1 cellular context compared by ENCODE assay signal in the genomic region with DNA sequence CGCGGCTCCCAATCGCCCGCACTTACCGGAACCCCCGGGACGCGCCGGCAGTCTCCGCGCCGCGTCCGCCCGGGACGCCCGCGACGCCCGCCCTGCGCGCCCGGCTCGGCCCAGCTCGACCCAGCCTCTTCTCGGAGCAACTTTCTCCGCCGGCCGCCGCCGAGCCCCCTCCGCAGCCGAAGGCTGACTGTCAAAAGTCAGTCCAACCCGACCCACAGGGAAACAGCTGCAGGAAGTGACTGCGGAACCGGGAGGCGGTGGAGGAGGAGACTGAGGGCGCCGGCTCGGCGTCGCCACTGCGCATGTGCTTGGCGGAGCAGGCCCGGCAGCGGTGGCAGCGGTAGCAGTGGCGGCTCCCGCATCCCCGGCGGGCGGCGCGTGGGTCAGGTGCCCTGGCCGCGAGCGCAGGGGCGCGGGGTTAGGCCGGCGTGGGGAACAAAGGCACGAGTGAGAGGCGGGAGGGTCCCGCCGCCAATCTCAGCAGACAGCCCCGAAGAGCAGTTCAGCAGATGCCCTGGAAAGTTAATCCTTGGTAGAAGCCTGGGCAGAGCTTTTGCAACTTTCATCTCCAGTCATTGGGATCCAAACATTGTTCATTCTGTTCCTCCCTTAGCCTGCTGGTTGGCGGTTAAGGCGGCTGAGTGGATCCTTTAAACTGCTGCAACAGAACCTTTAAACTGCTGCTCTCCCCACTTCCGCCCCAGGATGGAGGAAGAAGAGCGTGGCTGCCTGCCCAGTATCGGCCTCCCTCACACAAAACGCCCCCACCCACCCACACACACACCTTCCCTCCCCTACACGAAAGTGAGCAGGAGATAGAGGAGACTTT.
TF ChIP-seq lines count a peak whose summit lies in the region.

A gene with protein sequence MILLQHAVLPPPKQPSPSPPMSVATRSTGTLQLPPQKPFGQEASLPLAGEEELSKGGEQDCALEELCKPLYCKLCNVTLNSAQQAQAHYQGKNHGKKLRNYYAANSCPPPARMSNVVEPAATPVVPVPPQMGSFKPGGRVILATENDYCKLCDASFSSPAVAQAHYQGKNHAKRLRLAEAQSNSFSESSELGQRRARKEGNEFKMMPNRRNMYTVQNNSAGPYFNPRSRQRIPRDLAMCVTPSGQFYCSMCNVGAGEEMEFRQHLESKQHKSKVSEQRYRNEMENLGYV (minus strand): TSS at position 241 of the 829 bp plus-strand sequence. CDS start 4,057 bp downstream, outside the sequence.

TF ChIP-seq in HepG2, 621 proteins besides CTCF, POLR2A, EP300 and RAD21 (continued from another document and continues in another):
- TF ChIP-seq, protein P1, sequence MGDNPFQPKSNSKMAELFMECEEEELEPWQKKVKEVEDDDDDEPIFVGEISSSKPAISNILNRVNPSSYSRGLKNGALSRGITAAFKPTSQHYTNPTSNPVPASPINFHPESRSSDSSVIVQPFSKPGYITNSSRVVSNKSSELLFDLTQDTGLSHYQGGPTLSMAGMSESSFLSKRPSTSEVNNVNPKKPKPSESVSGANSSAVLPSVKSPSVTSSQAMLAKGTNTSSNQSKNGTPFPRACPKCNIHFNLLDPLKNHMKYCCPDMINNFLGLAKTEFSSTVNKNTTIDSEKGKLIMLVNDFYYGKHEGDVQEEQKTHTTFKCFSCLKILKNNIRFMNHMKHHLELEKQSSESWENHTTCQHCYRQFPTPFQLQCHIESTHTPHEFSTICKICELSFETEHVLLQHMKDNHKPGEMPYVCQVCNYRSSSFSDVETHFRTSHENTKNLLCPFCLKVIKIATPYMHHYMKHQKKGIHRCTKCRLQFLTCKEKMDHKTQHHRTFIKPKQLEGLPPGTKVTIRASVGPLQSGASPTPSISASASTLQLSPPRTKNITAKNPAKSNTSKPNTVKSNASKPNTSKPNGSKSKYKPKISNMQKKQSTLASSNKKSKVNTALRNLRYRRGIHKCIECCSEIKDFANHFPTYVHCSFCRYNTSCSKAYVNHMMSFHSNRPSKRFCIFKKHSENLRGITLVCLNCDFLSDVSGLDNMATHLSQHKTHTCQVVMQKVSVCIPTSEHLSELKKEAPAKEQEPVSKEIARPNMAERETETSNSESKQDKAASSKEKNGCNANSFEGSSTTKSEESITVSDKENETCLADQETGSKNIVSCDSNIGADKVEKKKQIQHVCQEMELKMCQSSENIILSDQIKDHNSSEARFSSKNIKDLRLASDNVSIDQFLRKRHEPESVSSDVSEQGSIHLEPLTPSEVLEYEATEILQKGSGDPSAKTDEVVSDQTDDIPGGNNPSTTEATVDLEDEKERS (CRISPR knock-in tag; IDR thresholded peaks at IDR 0.05) = no peak
- TF ChIP-seq ETV6 (CRISPR knock-in tag; conservative IDR thresholded peaks at IDR 0.05) (no peak), RAD51 (IDR thresholded peaks at IDR 0.05; ENCODE audit: borderline replicate concordance) (no peak), MTA3 (CRISPR knock-in tag; IDR thresholded peaks at IDR 0.05) (no peak), ZNF746 (CRISPR knock-in tag; IDR thresholded peaks at IDR 0.05) (0 out of 2 replicates have a peak, but pooled peaks have one; percentile 26), MIXL1 (CRISPR knock-in tag; IDR thresholded peaks at IDR 0.05) (no peak), ZNF546 (CRISPR knock-in tag; conservative IDR thresholded peaks at IDR 0.05) (no peak), SCMH1 (CRISPR knock-in tag; IDR thresholded peaks at IDR 0.05; ENCODE audit: borderline replicate concordance) (no peak), RBAK (CRISPR knock-in tag; IDR thresholded peaks at IDR 0.05) (no peak), GATA4 (IDR thresholded peaks at IDR 0.05; ENCODE audit: borderline replicate concordance, low read depth) (no peak), ZNF446 (CRISPR knock-in tag; IDR thresholded peaks at IDR 0.05) (peak; percentile 79; the same call in 1 of the 2 replicates), MAFF (IDR thresholded peaks at IDR 0.05; ENCODE audit: low read depth, low read length) (no peak), CHD4 (IDR thresholded peaks at IDR 0.05; ENCODE audit: borderline replicate concordance, low read length) (no peak), ZNF33B (CRISPR knock-in tag; IDR thresholded peaks at IDR 0.05) (no peak), ZNF136 (CRISPR knock-in tag; IDR thresholded peaks at IDR 0.05; ENCODE audit: low read depth) (no peak), ATM (IDR thresholded peaks at IDR 0.05; ENCODE audit: borderline replicate concordance) (no peak), TCF12 (IDR thresholded peaks at IDR 0.05) (no peak), TCF12 (CRISPR knock-in tag; IDR thresholded peaks at IDR 0.05) (no peak), FOXK2 (IDR thresholded peaks at IDR 0.05) (no peak), ARNT (IDR thresholded peaks at IDR 0.05) (no peak), RFXANK (CRISPR knock-in tag; IDR thresholded peaks at IDR 0.05) (no peak), ZNF720 (CRISPR knock-in tag; IDR thresholded peaks at IDR 0.05) (no peak), ZNF501 (CRISPR knock-in tag; IDR thresholded peaks at IDR 0.05) (no peak), XRCC5 (optimal IDR thresholded peaks at IDR 0.05; ENCODE audit: low read length) (peak; percentile 33), JUNB (CRISPR knock-in tag; IDR thresholded peaks at IDR 0.05; ENCODE audit: borderline replicate concordance) (no peak), ZBTB3 (CRISPR knock-in tag; IDR thresholded peaks at IDR 0.05; ENCODE audit: borderline replicate concordance, low read depth) (no peak), ZNF629 (CRISPR knock-in tag; conservative IDR thresholded peaks at IDR 0.05) (no peak), CBX5 (CRISPR knock-in tag; IDR thresholded peaks at IDR 0.05; ENCODE audit: borderline replicate concordance) (no peak), GTF3A (CRISPR knock-in tag; conservative IDR thresholded peaks at IDR 0.05) (no peak), KDM1A (CRISPR knock-in tag; IDR thresholded peaks at IDR 0.05) (no peak), SIN3B (IDR thresholded peaks at IDR 0.05; ENCODE audit: low read length) (no peak), REL (CRISPR knock-in tag; conservative IDR thresholded peaks at IDR 0.05) (no peak), ZSCAN29 (CRISPR knock-in tag; conservative IDR thresholded peaks at IDR 0.05) (no peak), ZBTB42 (CRISPR knock-in tag; IDR thresholded peaks at IDR 0.05) (no peak), ZFAT (CRISPR knock-in tag; conservative IDR thresholded peaks at IDR 0.05) (no peak), ZNF121 (CRISPR knock-in tag; IDR thresholded peaks at IDR 0.05) (no peak), NCOA2 (CRISPR knock-in tag; IDR thresholded peaks at IDR 0.05) (no peak), CC2D1A (CRISPR knock-in tag; IDR thresholded peaks at IDR 0.05) (no peak), ZNF558 (CRISPR knock-in tag; IDR thresholded peaks at IDR 0.05; ENCODE audit: borderline replicate concordance) (peak; percentile 53; the same call in 1 of the 2 replicates), MYC (CRISPR knock-in tag; IDR thresholded peaks at IDR 0.05; ENCODE audit: borderline replicate concordance) (peak; percentile 77), ONECUT2 (CRISPR knock-in tag; IDR thresholded peaks at IDR 0.05) (no peak), RFX5 (IDR thresholded peaks at IDR 0.05; ENCODE audit: low read depth, low read length) (no peak), NPAS2 (CRISPR knock-in tag; IDR thresholded peaks at IDR 0.05; ENCODE audit: borderline replicate concordance) (no peak), ATAD3A (CRISPR knock-in tag; IDR thresholded peaks at IDR 0.05) (no peak), ARID2 (CRISPR knock-in tag; IDR thresholded peaks at IDR 0.05; ENCODE audit: borderline replicate concordance) (no peak)
- TF ChIP-seq, protein P2, sequence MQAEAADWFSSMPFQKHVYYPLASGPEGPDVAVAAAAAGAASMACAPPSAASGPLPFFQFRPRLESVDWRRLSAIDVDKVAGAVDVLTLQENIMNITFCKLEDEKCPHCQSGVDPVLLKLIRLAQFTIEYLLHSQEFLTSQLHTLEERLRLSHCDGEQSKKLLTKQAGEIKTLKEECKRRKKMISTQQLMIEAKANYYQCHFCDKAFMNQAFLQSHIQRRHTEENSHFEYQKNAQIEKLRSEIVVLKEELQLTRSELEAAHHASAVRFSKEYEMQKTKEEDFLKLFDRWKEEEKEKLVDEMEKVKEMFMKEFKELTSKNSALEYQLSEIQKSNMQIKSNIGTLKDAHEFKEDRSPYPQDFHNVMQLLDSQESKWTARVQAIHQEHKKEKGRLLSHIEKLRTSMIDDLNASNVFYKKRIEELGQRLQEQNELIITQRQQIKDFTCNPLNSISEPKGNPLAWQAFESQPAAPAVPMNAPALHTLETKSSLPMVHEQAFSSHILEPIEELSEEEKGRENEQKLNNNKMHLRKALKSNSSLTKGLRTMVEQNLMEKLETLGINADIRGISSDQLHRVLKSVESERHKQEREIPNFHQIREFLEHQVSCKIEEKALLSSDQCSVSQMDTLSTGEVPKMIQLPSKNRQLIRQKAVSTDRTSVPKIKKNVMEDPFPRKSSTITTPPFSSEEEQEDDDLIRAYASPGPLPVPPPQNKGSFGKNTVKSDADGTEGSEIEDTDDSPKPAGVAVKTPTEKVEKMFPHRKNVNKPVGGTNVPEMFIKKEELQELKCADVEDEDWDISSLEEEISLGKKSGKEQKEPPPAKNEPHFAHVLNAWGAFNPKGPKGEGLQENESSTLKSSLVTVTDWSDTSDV (CRISPR knock-in tag; IDR thresholded peaks at IDR 0.05) = 0 out of 2 replicates have a peak, but pooled peaks have one; percentile 64
- TF ChIP-seq, protein P3, sequence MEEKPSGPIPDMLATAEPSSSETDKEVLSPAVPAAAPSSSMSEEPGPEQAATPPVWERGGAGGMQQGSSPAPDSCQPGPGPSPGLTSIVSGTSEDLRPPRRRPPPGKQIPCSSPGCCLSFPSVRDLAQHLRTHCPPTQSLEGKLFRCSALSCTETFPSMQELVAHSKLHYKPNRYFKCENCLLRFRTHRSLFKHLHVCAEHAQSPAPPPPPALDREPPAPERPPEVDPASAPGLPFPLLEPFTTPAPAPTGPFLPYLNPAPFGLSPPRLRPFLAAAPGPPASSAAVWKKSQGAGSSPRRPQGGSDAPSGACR (CRISPR knock-in tag; IDR thresholded peaks at IDR 0.05) = peak; percentile 79; the same call in 1 of the 2 replicates
- TF ChIP-seq, protein P4, sequence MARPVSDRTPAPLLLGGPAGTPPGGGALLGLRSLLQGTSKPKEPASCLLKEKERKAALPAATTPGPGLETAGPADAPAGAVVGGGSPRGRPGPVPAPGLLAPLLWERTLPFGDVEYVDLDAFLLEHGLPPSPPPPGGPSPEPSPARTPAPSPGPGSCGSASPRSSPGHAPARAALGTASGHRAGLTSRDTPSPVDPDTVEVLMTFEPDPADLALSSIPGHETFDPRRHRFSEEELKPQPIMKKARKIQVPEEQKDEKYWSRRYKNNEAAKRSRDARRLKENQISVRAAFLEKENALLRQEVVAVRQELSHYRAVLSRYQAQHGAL (CRISPR knock-in tag; IDR thresholded peaks at IDR 0.05; ENCODE audit: not compliant biosample characterization) = peak; percentile 63
- TF ChIP-seq, protein P5, sequence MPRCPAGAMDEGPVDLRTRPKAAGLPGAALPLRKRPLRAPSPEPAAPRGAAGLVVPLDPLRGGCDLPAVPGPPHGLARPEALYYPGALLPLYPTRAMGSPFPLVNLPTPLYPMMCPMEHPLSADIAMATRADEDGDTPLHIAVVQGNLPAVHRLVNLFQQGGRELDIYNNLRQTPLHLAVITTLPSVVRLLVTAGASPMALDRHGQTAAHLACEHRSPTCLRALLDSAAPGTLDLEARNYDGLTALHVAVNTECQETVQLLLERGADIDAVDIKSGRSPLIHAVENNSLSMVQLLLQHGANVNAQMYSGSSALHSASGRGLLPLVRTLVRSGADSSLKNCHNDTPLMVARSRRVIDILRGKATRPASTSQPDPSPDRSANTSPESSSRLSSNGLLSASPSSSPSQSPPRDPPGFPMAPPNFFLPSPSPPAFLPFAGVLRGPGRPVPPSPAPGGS (CRISPR knock-in tag; IDR thresholded peaks at IDR 0.05) = 0 out of 2 replicates have a peak, but pooled peaks have one; percentile 36
- TF ChIP-seq, protein P6, sequence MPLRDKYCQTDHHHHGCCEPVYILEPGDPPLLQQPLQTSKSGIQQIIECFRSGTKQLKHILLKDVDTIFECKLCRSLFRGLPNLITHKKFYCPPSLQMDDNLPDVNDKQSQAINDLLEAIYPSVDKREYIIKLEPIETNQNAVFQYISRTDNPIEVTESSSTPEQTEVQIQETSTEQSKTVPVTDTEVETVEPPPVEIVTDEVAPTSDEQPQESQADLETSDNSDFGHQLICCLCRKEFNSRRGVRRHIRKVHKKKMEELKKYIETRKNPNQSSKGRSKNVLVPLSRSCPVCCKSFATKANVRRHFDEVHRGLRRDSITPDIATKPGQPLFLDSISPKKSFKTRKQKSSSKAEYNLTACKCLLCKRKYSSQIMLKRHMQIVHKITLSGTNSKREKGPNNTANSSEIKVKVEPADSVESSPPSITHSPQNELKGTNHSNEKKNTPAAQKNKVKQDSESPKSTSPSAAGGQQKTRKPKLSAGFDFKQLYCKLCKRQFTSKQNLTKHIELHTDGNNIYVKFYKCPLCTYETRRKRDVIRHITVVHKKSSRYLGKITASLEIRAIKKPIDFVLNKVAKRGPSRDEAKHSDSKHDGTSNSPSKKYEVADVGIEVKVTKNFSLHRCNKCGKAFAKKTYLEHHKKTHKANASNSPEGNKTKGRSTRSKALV (CRISPR knock-in tag; IDR thresholded peaks at IDR 0.05) = no peak
- TF ChIP-seq, protein P7, sequence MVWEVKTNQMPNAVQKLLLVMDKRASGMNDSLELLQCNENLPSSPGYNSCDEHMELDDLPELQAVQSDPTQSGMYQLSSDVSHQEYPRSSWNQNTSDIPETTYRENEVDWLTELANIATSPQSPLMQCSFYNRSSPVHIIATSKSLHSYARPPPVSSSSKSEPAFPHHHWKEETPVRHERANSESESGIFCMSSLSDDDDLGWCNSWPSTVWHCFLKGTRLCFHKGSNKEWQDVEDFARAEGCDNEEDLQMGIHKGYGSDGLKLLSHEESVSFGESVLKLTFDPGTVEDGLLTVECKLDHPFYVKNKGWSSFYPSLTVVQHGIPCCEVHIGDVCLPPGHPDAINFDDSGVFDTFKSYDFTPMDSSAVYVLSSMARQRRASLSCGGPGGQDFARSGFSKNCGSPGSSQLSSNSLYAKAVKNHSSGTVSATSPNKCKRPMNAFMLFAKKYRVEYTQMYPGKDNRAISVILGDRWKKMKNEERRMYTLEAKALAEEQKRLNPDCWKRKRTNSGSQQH (CRISPR knock-in tag; IDR thresholded peaks at IDR 0.05; ENCODE audit: low read depth) = peak; percentile 51; the same call in 1 of the 2 replicates
- TF ChIP-seq, protein P8, sequence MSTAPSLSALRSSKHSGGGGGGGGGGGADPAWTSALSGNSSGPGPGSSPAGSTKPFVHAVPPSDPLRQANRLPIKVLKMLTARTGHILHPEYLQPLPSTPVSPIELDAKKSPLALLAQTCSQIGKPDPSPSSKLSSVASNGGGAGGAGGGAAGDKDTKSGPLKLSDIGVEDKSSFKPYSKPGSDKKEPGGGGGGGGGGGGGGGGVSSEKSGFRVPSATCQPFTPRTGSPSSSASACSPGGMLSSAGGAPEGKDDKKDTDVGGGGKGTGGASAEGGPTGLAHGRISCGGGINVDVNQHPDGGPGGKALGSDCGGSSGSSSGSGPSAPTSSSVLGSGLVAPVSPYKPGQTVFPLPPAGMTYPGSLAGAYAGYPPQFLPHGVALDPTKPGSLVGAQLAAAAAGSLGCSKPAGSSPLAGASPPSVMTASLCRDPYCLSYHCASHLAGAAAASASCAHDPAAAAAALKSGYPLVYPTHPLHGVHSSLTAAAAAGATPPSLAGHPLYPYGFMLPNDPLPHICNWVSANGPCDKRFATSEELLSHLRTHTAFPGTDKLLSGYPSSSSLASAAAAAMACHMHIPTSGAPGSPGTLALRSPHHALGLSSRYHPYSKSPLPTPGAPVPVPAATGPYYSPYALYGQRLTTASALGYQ (CRISPR knock-in tag; IDR thresholded peaks at IDR 0.05) = no peak
